ENCODE assay signal across 9 cellular contexts in the genomic region with DNA sequence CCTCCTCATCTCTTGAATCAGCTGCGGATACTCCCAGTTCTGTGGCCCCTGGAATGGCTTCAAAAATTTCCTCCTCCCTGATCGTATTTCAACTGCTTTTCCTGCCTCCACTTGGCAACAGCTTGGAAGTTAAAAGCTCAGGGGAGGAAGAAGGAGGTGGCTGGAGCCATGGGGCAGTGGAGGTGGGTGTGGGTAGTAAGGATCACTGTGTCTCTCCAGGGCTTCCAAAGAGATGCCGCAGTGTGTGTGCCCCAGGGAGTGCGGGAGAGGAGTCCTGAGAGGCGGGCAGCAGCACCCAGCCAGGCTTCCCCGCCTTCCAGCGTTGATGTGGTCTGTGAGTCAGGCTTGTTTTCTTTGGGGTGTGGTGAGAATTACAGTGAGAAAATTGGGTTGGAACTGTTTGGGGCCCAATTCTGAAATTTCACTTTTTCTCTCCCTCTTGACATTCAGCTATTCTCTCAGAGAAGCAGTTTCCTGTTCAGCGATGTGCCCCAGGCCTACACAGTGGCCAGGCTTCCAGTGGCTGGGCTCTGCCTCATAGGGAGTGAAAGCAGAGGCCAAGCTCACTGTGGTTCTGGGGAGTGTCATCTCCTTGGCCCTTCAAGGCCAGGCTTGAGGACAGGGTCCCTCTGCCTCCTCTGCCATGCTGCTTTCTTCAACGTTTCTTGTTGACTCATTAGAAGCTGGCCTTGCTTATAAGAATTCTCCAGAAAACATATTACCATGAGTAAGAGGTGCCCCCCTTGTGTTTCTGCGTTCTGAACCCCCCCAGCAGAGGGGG.
A peak's percentile ranks its signal among the peaks of the same experiment; 100 is the strongest.
DNase-seq lines count a peak whose midpoint lies in the region; ATAC-seq and TF ChIP-seq lines count a peak whose summit lies in the region.
"Had no signal": no experiment of that assay in that cellular context is flagged by ENCODE, and none has a peak within 500 bp of the region (broad histone marks: within the 10 kb centered on the region; RNA-seq: fewer than 3 reads in every experiment).

No MANE protein-coding gene starts in this region.

- TF ChIP-seq CTCF in lower lobe of right lung (IDR thresholded peaks at IDR 0.05) = no peak

- peak overlapping the region; percentile 81; the same call in 1 of the 2 replicates for H3K27ac ChIP-seq in HUES6 (ENCODE audit: low read depth, low read length)
- no peak overlapping the region for H3K27ac ChIP-seq in lower lobe of right lung

- ATAC-seq in lower lobe of right lung (peak; percentile 43 to 57), HG02588 (IDR thresholded peaks at IDR 0.05; ENCODE audit: unreplicated experiment) (no peak), GM21367 (IDR thresholded peaks at IDR 0.05; ENCODE audit: unreplicated experiment) (no peak), GM18858 (IDR thresholded peaks at IDR 0.05; ENCODE audit: unreplicated experiment) (no peak)

- H3K9me3 ChIP-seq in HUES6 (ENCODE audit: control insufficient read depth, insufficient read depth, low read depth, low read length) (peaks cover 20% of the 10 kb centered on the region; the same call in 1 of the 2 replicates), lower lobe of right lung (no peaks in the 10 kb centered on the region)

- H3K36me3 ChIP-seq in HUES6 (ENCODE audit: control insufficient read depth, insufficient read depth, low read length) = peaks cover 30% of the 10 kb centered on the region
- peaks cover 8% of the 10 kb centered on the region for H3K36me3 ChIP-seq in lower lobe of right lung

- peak overlapping the region; percentile 67 for H3K9ac ChIP-seq in HUES6 (ENCODE audit: low read length)

- intact Hi-C loops in lower lobe of right lung (cut with DNase I) = no loop called here

- DNase-seq in A172 (ENCODE audit: low spot score) = peak; percentile 88
- peak; percentile 65 for DNase-seq in dedifferentiated amniotic fluid mesenchymal stem cell (ENCODE audit: extremely low spot score)
- DNase-seq in lower lobe of right lung = no peak
- DNase-seq in NCI-H526 (lab: John Stamatoyannopoulos, UW) = no peak
- DNase-seq: C1 segment of cervical spinal cord had no signal

- peaks cover 24% of the 10 kb centered on the region for H3K4me1 ChIP-seq in HUES6 (ENCODE audit: control insufficient read depth, insufficient read depth, low read length)
- H3K4me1 ChIP-seq in lower lobe of right lung = no peaks in the 10 kb centered on the region

- H3K4me3 ChIP-seq in HUES6 (ENCODE audit: low read depth, low read length) (no peak overlapping the region), lower lobe of right lung (no peak overlapping the region)

- no peaks in the 10 kb centered on the region for H3K27me3 ChIP-seq in HUES6 (ENCODE audit: control insufficient read depth, insufficient read depth, low read length)
- H3K27me3 ChIP-seq in lower lobe of right lung (ENCODE audit: low read depth) = no peaks in the 10 kb centered on the region

Comparison
In these comparisons a context has a peak if more than half of its experiments do, and no peak if none do; other contexts are left out.
1. DNase-seq: peak in A172 (single experiment) and dedifferentiated amniotic fluid mesenchymal stem cell (single experiment); none in lower lobe of right lung (single experiment) and NCI-H526 (0 of 2).
2. ATAC-seq: peak in lower lobe of right lung (2 of 2); none in HG02588 (single experiment), GM21367 (single experiment) and GM18858 (single experiment).